ENCODE assay signal across 10 cellular contexts in the genomic region with DNA sequence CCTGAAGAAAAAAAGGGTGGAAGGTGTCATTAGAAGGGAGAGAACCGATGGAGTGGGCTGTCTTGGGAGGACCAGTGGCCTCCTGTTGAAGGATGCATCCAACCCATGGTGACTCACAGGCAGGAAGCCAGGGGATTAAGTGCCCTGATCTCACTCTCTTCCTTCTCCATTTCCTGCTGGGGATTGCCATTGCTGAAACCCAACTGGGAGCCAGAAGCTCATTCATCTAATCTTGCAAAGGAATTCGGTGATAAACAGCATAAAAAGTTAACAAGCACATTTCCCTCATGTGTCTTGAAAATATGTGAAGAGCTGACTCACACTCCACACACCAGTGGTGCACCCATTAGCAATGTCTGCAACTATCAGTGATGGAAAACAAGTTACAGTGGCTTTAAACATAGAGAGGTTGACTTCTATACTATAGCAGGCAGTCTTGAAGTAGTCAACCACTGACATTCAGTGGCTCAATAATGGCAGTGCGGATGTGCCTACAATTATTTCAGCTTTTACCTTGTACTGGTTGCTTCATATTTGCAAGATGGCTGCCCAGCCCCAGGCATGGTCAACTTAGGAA. TPM values are rescaled to one million over a fixed set of nuclear protein-coding genes. Genes with fewer than 3 reads are reported as not detected.
DNase-seq lines count a peak whose midpoint lies in the region; ATAC-seq and TF ChIP-seq lines count a peak whose summit lies in the region.
"Had no signal": no experiment of that assay in that cellular context is flagged by ENCODE, and none has a peak within 500 bp of the region (broad histone marks: within the 10 kb centered on the region; RNA-seq: fewer than 3 reads in every experiment).

No MANE protein-coding gene starts in this region.

- POLR2A ChIA-PET in activated CD4-positive, alpha-beta T cell treated with anti-CD3 and anti-CD28 coated beads, Interleukin-2, amount 10 ng/mL, durations not matched to agents 7 days and 5 days (lab: Charles Lee): no interaction called here

- peaks cover 9% of the 10 kb centered on the region for H3K4me1 Mint-ChIP-seq in activated CD4-positive, alpha-beta T cell treated with anti-CD3 and anti-CD28 coated beads, Interleukin-2, amount 10 ng/mL, durations not matched to agents 7 days and 5 days
- H3K4me1 Mint-ChIP-seq: activated B cell treated with CpG ODN at 0.5 μM for 24 hours had no signal

- no peak for TF ChIP-seq CTCF in colonic mucosa (IDR thresholded peaks at IDR 0.05)

- no peaks in the 10 kb centered on the region for H3K36me3 Mint-ChIP-seq in activated CD4-positive, alpha-beta T cell treated with anti-CD3 and anti-CD28 coated beads, Interleukin-2, amount 10 ng/mL, durations not matched to agents 7 days and 5 days (ENCODE audit: low read depth)

- H3K27ac Mint-ChIP-seq in activated CD4-positive, alpha-beta T cell treated with anti-CD3 and anti-CD28 coated beads, Interleukin-2, amount 10 ng/mL, durations not matched to agents 7 days and 5 days: no peak overlapping the region
- H3K27ac Mint-ChIP-seq: activated B cell treated with CpG ODN at 0.5 μM for 24 hours had no signal

- CTCF ChIA-PET in activated CD4-positive, alpha-beta T cell treated with anti-CD3 and anti-CD28 coated beads, Interleukin-2, amount 10 ng/mL, durations not matched to agents 7 days and 5 days (lab: Charles Lee): interaction anchor here (1.0 to 4.1 kb wide), 4 partner anchors 8 to 231 kb away, joined by 3 to 30 read pairs (median 3); no protein-coding TSS in a partner anchor

- peak; percentile 80 for DNase-seq in AG20443 (ENCODE audit: low spot score)
- DNase-seq in MG63: peak; percentile 92
- DNase-seq in colonic mucosa: no peak
- peak; percentile 64 to 97 for DNase-seq in lung microvascular endothelial cell (ENCODE audit: low read depth in 2 of 2)
- DNase-seq in activated CD4-positive, alpha-beta T cell treated with anti-CD3 and anti-CD28 coated beads, Interleukin-2, amount 10 ng/mL, durations not matched to agents 7 days and 5 days: no peak
- no peak for DNase-seq in activated CD4-positive, alpha-beta T cell treated with anti-CD3 and anti-CD28 coated beads, Interleukin-2, amount 50 U/mL, for 48 hours
- DNase-seq: activated B cell treated with CpG ODN at 0.5 μM for 24 hours, esophagus squamous epithelium had no signal

- no peaks in the 10 kb centered on the region for H3K9me3 Mint-ChIP-seq in activated CD4-positive, alpha-beta T cell treated with anti-CD3 and anti-CD28 coated beads, Interleukin-2, amount 10 ng/mL, durations not matched to agents 7 days and 5 days

- no peaks in the 10 kb centered on the region for H3K27me3 Mint-ChIP-seq in activated CD4-positive, alpha-beta T cell treated with anti-CD3 and anti-CD28 coated beads, Interleukin-2, amount 10 ng/mL, durations not matched to agents 7 days and 5 days
- H3K27me3 Mint-ChIP-seq: activated B cell treated with CpG ODN at 0.5 μM for 24 hours had no signal

- ATAC-seq in GM21619 (IDR thresholded peaks at IDR 0.05; ENCODE audit: unreplicated experiment): no peak
- no peak for ATAC-seq in GM19035 (IDR thresholded peaks at IDR 0.05; ENCODE audit: unreplicated experiment)

- H3K4me3 ChIP-seq in MG63: no peak overlapping the region
- H3K4me3 ChIP-seq in colonic mucosa: no peak overlapping the region
- H3K4me3 ChIP-seq: esophagus squamous epithelium had no signal

- no peak overlapping the region for H3K9ac ChIP-seq in colonic mucosa (ENCODE audit: low read depth in 2 of 2, low read length in 2 of 2)

- no peaks in the 10 kb centered on the region for H3K27me3 ChIP-seq in MG63
- H3K27me3 ChIP-seq in colonic mucosa: no peaks in the 10 kb centered on the region
- H3K27me3 ChIP-seq: esophagus squamous epithelium had no signal

- H3K27ac ChIP-seq in colonic mucosa: peak overlapping the region; percentile 38

- H3K4me1 ChIP-seq in colonic mucosa: peaks cover 5% of the 10 kb centered on the region

- intact Hi-C loops in colonic mucosa (cut with DNase I): no loop called here

- H3K9me3 ChIP-seq in MG63 (no peaks in the 10 kb centered on the region), colonic mucosa (no peaks in the 10 kb centered on the region)
- H3K9me3 ChIP-seq: esophagus squamous epithelium had no signal

- H3K36me3 ChIP-seq in MG63 (no peaks in the 10 kb centered on the region), colonic mucosa (no peaks in the 10 kb centered on the region)
- H3K36me3 ChIP-seq: esophagus squamous epithelium had no signal

- no peak overlapping the region for H3K4me3 Mint-ChIP-seq in activated CD4-positive, alpha-beta T cell treated with anti-CD3 and anti-CD28 coated beads, Interleukin-2, amount 10 ng/mL, durations not matched to agents 7 days and 5 days
- H3K4me3 Mint-ChIP-seq: activated B cell treated with CpG ODN at 0.5 μM for 24 hours had no signal

RNA-seq across cellular contexts. Expression of gene CSRNP1, which starts 12.8 kb away (rescaled TPM):
- total RNA-seq in MG63 (2014; rRNA removed; shearing (Covaris generic); ENCODE audit: low replicate concordance): 8.4 TPM in 2 replicates
- total RNA-seq in colonic mucosa (10 to 100 TPM; 11.2 to 26.6 TPM), lung microvascular endothelial cell (7.6 and 10.5 TPM in 2 replicates)
- total RNA-seq in activated CD4-positive, alpha-beta T cell treated with anti-CD3 and anti-CD28 coated beads, Interleukin-2, amount 10 ng/mL, durations not matched to agents 7 days and 5 days: 10 to 100 TPM; 13.4 to 13.6 TPM

RNA-seq across cellular contexts. Expression of gene XIRP1, which starts 26.2 kb away (rescaled TPM):
- total RNA-seq in MG63 (2014; rRNA removed; shearing (Covaris generic); ENCODE audit: low replicate concordance): not detected in 2 replicates
- not detected for total RNA-seq in colonic mucosa
- not detected in 2 replicates for total RNA-seq in lung microvascular endothelial cell
- total RNA-seq in activated CD4-positive, alpha-beta T cell treated with anti-CD3 and anti-CD28 coated beads, Interleukin-2, amount 10 ng/mL, durations not matched to agents 7 days and 5 days: not detected

RNA-seq across cellular contexts. Expression of gene TTC21A, which starts 58.7 kb away (rescaled TPM):
- total RNA-seq in MG63 (2014; rRNA removed; shearing (Covaris generic); ENCODE audit: low replicate concordance): 0.32 and 0.40 TPM in 2 replicates
- total RNA-seq in colonic mucosa (1 to 10 TPM; 2.8 to 6.1 TPM), lung microvascular endothelial cell (1.3 and 1.6 TPM in 2 replicates)
- 1 to 10 TPM; 3.8 to 5.1 TPM for total RNA-seq in activated CD4-positive, alpha-beta T cell treated with anti-CD3 and anti-CD28 coated beads, Interleukin-2, amount 10 ng/mL, durations not matched to agents 7 days and 5 days

RNA-seq across cellular contexts. Expression of gene GORASP1, which starts 58.8 kb away (rescaled TPM):
- 11.4 and 19.4 TPM in 2 replicates for total RNA-seq in MG63 (2014; rRNA removed; shearing (Covaris generic); ENCODE audit: low replicate concordance)
- 100 to 1,000 TPM in 1 of 2 donors, 10 to 100 TPM in 1; 84.2 to 106 TPM for total RNA-seq in colonic mucosa
- 22.4 and 31.3 TPM in 2 replicates for total RNA-seq in lung microvascular endothelial cell
- total RNA-seq in activated CD4-positive, alpha-beta T cell treated with anti-CD3 and anti-CD28 coated beads, Interleukin-2, amount 10 ng/mL, durations not matched to agents 7 days and 5 days: 10 to 100 TPM; 31.6 to 33.7 TPM

Comparison
In these comparisons a context has a peak if more than half of its experiments do, and no peak if none do; other contexts are left out.
1. DNase-seq: peak in AG20443 (single experiment), MG63 (single experiment) and lung microvascular endothelial cell (2 of 2); none in colonic mucosa (single experiment), activated CD4-positive, alpha-beta T cell treated with anti-CD3 and anti-CD28 coated beads, Interleukin-2, amount 10 ng/mL, durations not matched to agents 7 days and 5 days (single experiment) and activated CD4-positive, alpha-beta T cell treated with anti-CD3 and anti-CD28 coated beads, Interleukin-2, amount 50 U/mL, for 48 hours (0 of 2).